ENCODE assay signal across 9 cellular contexts in genomic region chr16:22008215-22009142, GRCh38. TPM values are rescaled to one million over a fixed set of nuclear protein-coding genes. Genes with fewer than 3 reads are reported as not detected.
DNase-seq lines count a peak whose midpoint lies in the region; ATAC-seq and TF ChIP-seq lines count a peak whose summit lies in the region.
"Had no signal": no experiment of that assay in that cellular context is flagged by ENCODE, and none has a peak within 500 bp of the region (broad histone marks: within the 10 kb centered on the region; RNA-seq: fewer than 3 reads in every experiment).

No MANE protein-coding gene starts in this region.

- DNase-seq in BJ (ENCODE audit: low read depth) (no peak), RPMI7951 (ENCODE audit: low read depth) (peak; percentile 4), mammary epithelial cell (no peak), left colon (peak in 1 of 2 donors; percentile 41), H4 (ENCODE audit: low spot score) (no peak), GM13976 (ENCODE audit: low spot score) (no peak)
- peak; percentile 13 for DNase-seq in stimulated activated CD4-positive, alpha-beta T cell treated with anti-CD3 and anti-CD28 coated beads, Interleukin-4, amount 100 ng/mL, for 1 hour

- TF ChIP-seq CTCF in BJ (IDR thresholded peaks at IDR 0.05; ENCODE audit: insufficient read depth, low read depth, low read length) (no peak), mammary epithelial cell (conservative IDR thresholded peaks at IDR 0.05 in 1 of 2, IDR thresholded peaks at IDR 0.05 in 1 of 2; ENCODE audit: extremely low read depth in 1 of 2, insufficient read depth in 1 of 2, low read depth in 1 of 2, low read length in 2 of 2) (no peak), GM13976 (IDR thresholded peaks at IDR 0.05; ENCODE audit: borderline replicate concordance, control extremely low read depth, extremely low read depth, insufficient read depth, missing control alignments) (no peak)

- peak overlapping the region; percentile 94 for H3K4me3 ChIP-seq in BJ (ENCODE audit: low read depth, low read length)
- H3K4me3 ChIP-seq in mammary epithelial cell (replicated peaks in 1 of 3; ENCODE audit: insufficient read depth in 1 of 3, low read depth in 2 of 3, low read length in 3 of 3) = peak overlapping the region; percentile 91 to 99 (median 96)

- ATAC-seq in GM21528 (IDR thresholded peaks at IDR 0.05; ENCODE audit: low FRiP score, unreplicated experiment) (peak; percentile 22), left colon (peak; percentile 13)

- H4K20me1 ChIP-seq in mammary epithelial cell (ENCODE audit: insufficient read depth, low read length) = no peaks in the 10 kb centered on the region

- no peaks in the 10 kb centered on the region for H3K36me3 ChIP-seq in BJ (ENCODE audit: control insufficient read depth, insufficient read depth, low read length)
- H3K36me3 ChIP-seq in mammary epithelial cell (ENCODE audit: insufficient read depth, low read length) = no peaks in the 10 kb centered on the region

- dilution Hi-C loops in mammary epithelial cell (cut with HindIII; ENCODE audit: low sequenced_read_pairs) = no loop called here

- peak overlapping the region; percentile 83 for H3K4me2 ChIP-seq in mammary epithelial cell (ENCODE audit: insufficient read depth, low read depth, low read length)

- intact Hi-C loops in mammary epithelial cell (cut with micrococcal nuclease) (loop anchor here (10.0 kb wide), 1 partner anchor 286 kb away; the partner anchor contains the start of gene POLR3E), left colon (cut with DNase I, micrococcal nuclease) (loop anchor here (5.0 to 10.0 kb wide), 2 partner anchors 66 to 289 kb away; partner anchors contain the start of gene POLR3E (in 1 of the 2))

- H3K4me1 ChIP-seq in mammary epithelial cell (ENCODE audit: insufficient read depth, low read length) = peaks cover 30% of the 10 kb centered on the region

- no CpG with 5 or more reads among the region's 70 CpGs for WGBS in mammary epithelial cell (ENCODE audit: low coverage, missing lambda C conversion rate)

- H3K27me3 ChIP-seq in BJ (ENCODE audit: control insufficient read depth, insufficient read depth, low read length) (no peaks in the 10 kb centered on the region), mammary epithelial cell (ENCODE audit: insufficient read depth, low read length) (no peaks in the 10 kb centered on the region)

- H3K9me3 ChIP-seq in mammary epithelial cell (replicated peaks; ENCODE audit: insufficient read depth, low read length) = no peaks in the 10 kb centered on the region

- H2AFZ ChIP-seq in mammary epithelial cell (ENCODE audit: low read depth, low read length) = peak overlapping the region; percentile 55

- H3K9ac ChIP-seq in mammary epithelial cell (ENCODE audit: insufficient read depth, low read length) = peak overlapping the region; percentile 81

- POLR2A ChIA-PET in BJ (lab: Charles Lee) = interaction anchor here (1.0 kb wide), 1 partner anchor 10 kb away, joined by 5 read pairs; no protein-coding TSS in a partner anchor

- CTCF ChIA-PET in BJ (lab: Yijun Ruan, JAX) = interaction anchor here (0.6 to 2.5 kb wide), 7 partner anchors 67 to 187 kb away, joined by 3 to 29 read pairs (median 7); no protein-coding TSS in a partner anchor
- CTCF ChIA-PET in mammary epithelial cell (lab: Charles Lee; ENCODE audit: low non-redundant PET) = interaction anchor here (1.1 to 1.4 kb wide), 2 partner anchors 63 to 69 kb away, joined by 4 to 8 read pairs; no protein-coding TSS in a partner anchor

- in situ Hi-C loops in mammary epithelial cell (cut with MboI; ENCODE audit: low sequenced_read_pairs in 2 of 2) (loop anchor here in 1 of 2 donors (5.0 kb wide), 1 partner anchor 64 kb away; no protein-coding TSS in a partner anchor), GM13976 (cut with MboI; ENCODE audit: low sequenced_read_pairs, unreplicated experiment) (no loop called here)

- no TSS peak for BruUV-seq in mammary epithelial cell (replicated peaks; lab: Mats Ljungman, UMichigan)

- peak overlapping the region; percentile 78 for H3K27ac ChIP-seq in mammary epithelial cell (ENCODE audit: insufficient read depth, low read depth, low read length)

- peaks cover 70% of the 10 kb centered on the region for H3K79me2 ChIP-seq in mammary epithelial cell (ENCODE audit: insufficient read depth, low read length)

RNA-seq across cellular contexts. Expression of gene MOSMO, which starts 0.6 kb away (rescaled TPM):
- polyA plus RNA-seq in BJ (2011; rRNA removed) = 7.3 and 11.6 TPM in 2 replicates
- 8.1 and 10.0 TPM in 2 replicates for polyA minus RNA-seq in BJ (2011; rRNA and poly(A)+ RNA removed)
- 13.1 and 13.3 TPM in 2 replicates for total RNA-seq in RPMI7951 (2014; rRNA removed; shearing (Covaris generic))
- 10 to 100 TPM; 19.0 to 34.8 TPM for total RNA-seq in mammary epithelial cell
- polyA plus RNA-seq in mammary epithelial cell = 22.6 TPM
- polyA minus RNA-seq in mammary epithelial cell = 23.4 TPM
- total RNA-seq in left colon = 1 to 10 TPM; 9.0 to 9.6 TPM
- total RNA-seq in H4 (2014; rRNA removed; shearing (Covaris generic)) = 11.8 and 16.2 TPM in 2 replicates

RNA-seq across cellular contexts. Expression of gene PDZD9, which starts 7.6 kb away (rescaled TPM):
- polyA plus RNA-seq in BJ (2011; rRNA removed) (not detected in 2 replicates), mammary epithelial cell (0.05 TPM)
- polyA minus RNA-seq in BJ (2011; rRNA and poly(A)+ RNA removed) = not detected in 2 replicates
- total RNA-seq in RPMI7951 (2014; rRNA removed; shearing (Covaris generic)) = not detected in 2 replicates
- total RNA-seq in mammary epithelial cell (not detected), left colon (not detected)
- polyA minus RNA-seq in mammary epithelial cell = not detected
- total RNA-seq in H4 (2014; rRNA removed; shearing (Covaris generic)) = not detected in 2 replicates
- total RNA-seq: renal cortical epithelial cell had no signal

RNA-seq across cellular contexts. Expression of gene UQCRC2, which starts 55.3 kb away (rescaled TPM):
- polyA plus RNA-seq in BJ (2011; rRNA removed) (177 and 181 TPM in 2 replicates), mammary epithelial cell (168 TPM)
- 94.0 and 168 TPM in 2 replicates for polyA minus RNA-seq in BJ (2011; rRNA and poly(A)+ RNA removed)
- total RNA-seq in RPMI7951 (2014; rRNA removed; shearing (Covaris generic)) = 95.0 and 102 TPM in 2 replicates
- total RNA-seq in mammary epithelial cell (100 to 1,000 TPM; 181 to 205 TPM), left colon (100 to 1,000 TPM; 513 to 643 TPM)
- polyA minus RNA-seq in mammary epithelial cell = 208 TPM
- 162 and 208 TPM in 2 replicates for total RNA-seq in H4 (2014; rRNA removed; shearing (Covaris generic))

Comparison
In these comparisons a context has a peak if more than half of its experiments do, and no peak if none do; other contexts are left out.
1. DNase-seq: peak in RPMI7951 (single experiment) and stimulated activated CD4-positive, alpha-beta T cell treated with anti-CD3 and anti-CD28 coated beads, Interleukin-4, amount 100 ng/mL, for 1 hour (single experiment); none in BJ (single experiment), mammary epithelial cell (single experiment), H4 (single experiment) and GM13976 (single experiment).